Comparison of ENCODE assay signal across 12 cellular contexts in genomic region chr2:43553341-43553855, GRCh38.
"Had no signal": no experiment of that assay in that cellular context is flagged by ENCODE, and none has a peak within 500 bp of the region (broad histone marks: within the 10 kb centered on the region; RNA-seq: fewer than 3 reads in every experiment).

No MANE protein-coding gene starts in this region.

- ATAC-seq: activated CD8-positive, alpha-beta memory T cell treated with anti-CD3 and anti-CD28 coated beads, Interleukin-2, amount 10 ng/mL, durations not matched to agents 7 days and 5 days; effector memory CD8-positive, alpha-beta T cell; natural killer cell had no signal

- DNase-seq: activated B cell treated with CpG ODN at 0.5 μM for 24 hours; activated CD4-positive, alpha-beta memory T cell treated with anti-CD3 and anti-CD28 coated beads, Interleukin-2, amount 10 ng/mL, durations not matched to agents 7 days and 5 days; activated CD4-positive, alpha-beta T cell treated with anti-CD3 and anti-CD28 coated beads for 48 hours; activated CD8-positive, alpha-beta memory T cell treated with anti-CD3 and anti-CD28 coated beads, Interleukin-2, amount 10 ng/mL, durations not matched to agents 7 days and 5 days; amygdala; dermis blood vessel endothelial cell; effector memory CD8-positive, alpha-beta T cell; natural killer cell; pancreas; stimulated activated CD8-positive, alpha-beta memory T cell treated with anti-CD3 and anti-CD28 coated beads, Interleukin-4, amount 100 ng/mL, for 48 hours; stimulated activated naive CD4-positive, alpha-beta T cell; thyroid gland had no signal
